ENCODE assay signal across 8 cellular contexts in the genomic region with DNA sequence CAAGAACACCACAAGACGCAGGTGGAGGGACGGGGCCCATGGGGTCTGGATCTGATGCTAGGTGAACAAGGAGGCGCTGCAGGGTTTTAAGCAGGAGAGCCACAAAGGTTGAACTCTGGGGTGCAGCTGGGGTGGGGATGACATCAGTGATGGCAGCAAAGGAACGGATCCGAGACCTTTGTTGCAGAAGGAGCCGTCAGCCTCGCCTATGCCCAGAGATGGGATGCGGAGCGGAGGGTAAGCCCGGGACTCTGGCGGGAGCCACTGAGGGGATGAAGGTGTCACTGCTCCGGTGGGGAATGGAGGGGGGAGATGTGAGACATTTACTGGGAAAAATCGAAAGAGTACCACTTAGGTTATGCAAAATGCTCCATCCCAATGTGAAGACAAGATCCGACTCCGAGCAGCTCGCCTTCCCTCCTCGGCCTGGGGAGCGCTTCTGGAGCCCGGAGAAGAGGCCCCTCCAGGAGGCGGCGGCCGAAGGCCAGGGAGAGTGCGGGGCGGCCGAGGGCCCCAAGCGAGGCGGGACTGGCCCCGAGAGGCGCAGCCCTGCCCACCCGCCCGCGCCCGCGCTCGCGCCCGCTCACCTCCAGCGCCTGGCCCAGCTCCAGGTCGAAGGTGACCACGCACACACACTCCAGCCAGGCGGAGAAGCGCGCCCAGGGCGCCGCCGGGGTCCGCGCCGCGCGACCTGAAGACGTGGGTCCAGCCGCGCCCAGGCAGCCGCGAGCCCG. TPM values are rescaled to one million over a fixed set of nuclear protein-coding genes. Genes with fewer than 3 reads are reported as not detected.
DNase-seq lines count a peak whose midpoint lies in the region; ATAC-seq and TF ChIP-seq lines count a peak whose summit lies in the region.

No MANE protein-coding gene starts in this region.

- H3K4me1 Mint-ChIP-seq in CD8-positive, alpha-beta memory T cell = peaks cover 4 to 13% (median 13%) of the 10 kb centered on the region in 3 donors
- H3K4me1 Mint-ChIP-seq in neural crest cell = peaks cover 15% of the 10 kb centered on the region

- POLR2A ChIA-PET in CD8-positive, alpha-beta memory T cell (lab: Charles Lee) = interaction anchor here (1.4 to 1.5 kb wide), 2 partner anchors 20 to 75 kb away, joined by 4 to 7 read pairs; a partner anchor contains a TSS

- H3K4me3 ChIP-seq in CD8-positive, alpha-beta memory T cell (ENCODE audit: low read length) = no peak overlapping the region
- H3K4me3 ChIP-seq in HUES48 (ENCODE audit: low read depth, low read length) (peak overlapping the region; percentile 77), duodenal mucosa (ENCODE audit: low read depth in 1 of 2, low read length in 2 of 2) (peak overlapping the region; percentile 56 to 65)

- DNase-seq in CD8-positive, alpha-beta memory T cell = peak in 1 of 5 donors; percentile 17
- DNase-seq in neural crest cell (ENCODE audit: low read depth, low spot score) = no peak
- DNase-seq in NCI-H2029 treated with DMSO at 0.1 percent for 48 hours (lab: John Stamatoyannopoulos, UW) = no peak
- no peak for DNase-seq in islet precursor cell
- DNase-seq in GM19238 (ENCODE audit: insufficient read length, low spot score) = no peak

- peaks cover 3 to 6% of the 10 kb centered on the region in 2 donors for H3K27me3 Mint-ChIP-seq in CD8-positive, alpha-beta memory T cell
- peaks cover 2% of the 10 kb centered on the region for H3K27me3 Mint-ChIP-seq in neural crest cell (ENCODE audit: low read depth)

- peak overlapping the region; percentile 37 to 91 (median 78) for H3K4me3 Mint-ChIP-seq in CD8-positive, alpha-beta memory T cell
- peak overlapping the region; percentile 93 for H3K4me3 Mint-ChIP-seq in neural crest cell

- H3K9me3 Mint-ChIP-seq in CD8-positive, alpha-beta memory T cell = no peaks in the 10 kb centered on the region
- H3K9me3 Mint-ChIP-seq in neural crest cell = no peaks in the 10 kb centered on the region

- H3K9ac ChIP-seq in HUES48 (ENCODE audit: low read depth, low read length) (no peak overlapping the region), duodenal mucosa (ENCODE audit: low read depth in 1 of 2, low read length in 2 of 2) (peak overlapping the region; percentile 6 to 33)

- H3K36me3 Mint-ChIP-seq in CD8-positive, alpha-beta memory T cell = no peaks in the 10 kb centered on the region
- H3K36me3 Mint-ChIP-seq in neural crest cell (ENCODE audit: low read depth) = no peaks in the 10 kb centered on the region

- ATAC-seq in HG03442 (IDR thresholded peaks at IDR 0.05; ENCODE audit: unreplicated experiment) = no peak

- no peak overlapping the region for H3K27ac ChIP-seq in CD8-positive, alpha-beta memory T cell (ENCODE audit: low read depth, low read length)
- H3K27ac ChIP-seq in HUES48 (ENCODE audit: low read depth, low read length) (no peak overlapping the region), duodenal mucosa (ENCODE audit: low read depth, low read length) (no peak overlapping the region)

- TF ChIP-seq CTCF in neural crest cell (conservative IDR thresholded peaks at IDR 0.05) = no peak

- H3K27me3 ChIP-seq in CD8-positive, alpha-beta memory T cell (ENCODE audit: insufficient read depth, low read length, poor library complexity, severe bottlenecking) = no peaks in the 10 kb centered on the region
- H3K27me3 ChIP-seq in HUES48 (ENCODE audit: control insufficient read depth, insufficient read depth, low read length) (peaks cover 14% of the 10 kb centered on the region), duodenal mucosa (ENCODE audit: control insufficient read depth in 1 of 2, insufficient read depth in 2 of 2, low read length in 2 of 2) (no peaks in the 10 kb centered on the region)

- peak overlapping the region in 4 of 8 donors; percentile 37 to 95 (median 76) for H3K27ac Mint-ChIP-seq in CD8-positive, alpha-beta memory T cell
- peak overlapping the region; percentile 95 for H3K27ac Mint-ChIP-seq in neural crest cell (ENCODE audit: unreplicated experiment)

- CTCF ChIA-PET in CD8-positive, alpha-beta memory T cell (lab: Charles Lee) = interaction anchor here (0.8 to 4.5 kb wide), 12 partner anchors 10 to 199 kb away, joined by 3 to 33 read pairs (median 5); a partner anchor contains a TSS

- peaks cover 7% of the 10 kb centered on the region for H3K4me1 ChIP-seq in CD8-positive, alpha-beta memory T cell (ENCODE audit: insufficient read depth, low read length)
- peaks cover 3% of the 10 kb centered on the region; the same call in 1 of the 2 replicates for H3K4me1 ChIP-seq in HUES48 (ENCODE audit: control insufficient read depth, insufficient read depth, low read length)
- peaks cover 0 to 13% of the 10 kb centered on the region in 2 donors for H3K4me1 ChIP-seq in duodenal mucosa (ENCODE audit: control insufficient read depth in 1 of 2, insufficient read depth in 2 of 2, low read length in 2 of 2)

- no peaks in the 10 kb centered on the region for H3K36me3 ChIP-seq in CD8-positive, alpha-beta memory T cell (ENCODE audit: insufficient read depth, low read length)
- H3K36me3 ChIP-seq in HUES48 (ENCODE audit: control insufficient read depth, insufficient read depth, low read length) (no peaks in the 10 kb centered on the region), duodenal mucosa (ENCODE audit: control insufficient read depth in 1 of 2, insufficient read depth in 2 of 2, low read length in 2 of 2) (no peaks in the 10 kb centered on the region)

- H3K9me3 ChIP-seq in CD8-positive, alpha-beta memory T cell (ENCODE audit: low read length) = no peaks in the 10 kb centered on the region
- H3K9me3 ChIP-seq in HUES48 (ENCODE audit: control insufficient read depth, insufficient read depth, low read length) = no peaks in the 10 kb centered on the region
- H3K9me3 ChIP-seq in duodenal mucosa (ENCODE audit: control insufficient read depth in 1 of 2, low read length in 2 of 2) = no peaks in the 10 kb centered on the region

RNA-seq across cellular contexts. Expression of a gene that starts 0.4 kb away (rescaled TPM):
- total RNA-seq in CD8-positive, alpha-beta memory T cell = 1 to 10 TPM; 3.9 to 4.3 TPM
- 0.67 TPM for polyA plus RNA-seq in CD8-positive, alpha-beta memory T cell
- 18.8 and 22.0 TPM in 2 replicates for total RNA-seq in neural crest cell

RNA-seq across cellular contexts. Expression of a gene that starts 16.7 kb away (rescaled TPM):
- total RNA-seq in CD8-positive, alpha-beta memory T cell = 10 to 100 TPM; 49.7 to 55.9 TPM
- 34.2 TPM for polyA plus RNA-seq in CD8-positive, alpha-beta memory T cell
- 54.8 and 55.9 TPM in 2 replicates for total RNA-seq in neural crest cell

RNA-seq across cellular contexts. Expression of a gene that starts 18.9 kb away (rescaled TPM):
- total RNA-seq in CD8-positive, alpha-beta memory T cell = 10 to 100 TPM; 13.4 to 14.4 TPM
- polyA plus RNA-seq in CD8-positive, alpha-beta memory T cell = 0.17 TPM
- 128 and 130 TPM in 2 replicates for total RNA-seq in neural crest cell

RNA-seq across cellular contexts. Expression of a gene that starts 56.2 kb away (rescaled TPM):
- total RNA-seq in CD8-positive, alpha-beta memory T cell = 10 to 100 TPM; 12.8 to 13.2 TPM
- polyA plus RNA-seq in CD8-positive, alpha-beta memory T cell = 0.28 TPM
- total RNA-seq in neural crest cell = 15.9 and 16.3 TPM in 2 replicates
